Comparison of ENCODE assay signal across 14 cellular contexts in genomic region chr12:101743242-101743641, GRCh38. TPM values are rescaled to one million over a fixed set of nuclear protein-coding genes. Genes with fewer than 3 reads are reported as not detected.
DNase-seq lines count a peak whose midpoint lies in the region; ATAC-seq and TF ChIP-seq lines count a peak whose summit lies in the region.
"Had no signal": no experiment of that assay in that cellular context is flagged by ENCODE, and none has a peak within 500 bp of the region (broad histone marks: within the 10 kb centered on the region; RNA-seq: fewer than 3 reads in every experiment).

No MANE protein-coding gene starts in this region.

- peak overlapping the region; percentile 3 for H3K27ac Mint-ChIP-seq in T-helper 1 cell treated with Interleukin-12 subunit alpha and Interleukin-12 subunit beta and Interleukin-4 antibody, amounts not matched to agents 30 μg/mL and 1 μg/mL, for 36 hours
- H3K27ac Mint-ChIP-seq in activated naive CD8-positive, alpha-beta T cell treated with anti-CD3 and anti-CD28 coated beads for 36 hours = peak overlapping the region; percentile 51
- H3K27ac Mint-ChIP-seq in progenitor cell of endocrine pancreas = peak overlapping the region; percentile 25
- H3K27ac Mint-ChIP-seq: neural progenitor cell had no signal

- no peaks in the 10 kb centered on the region for H3K27me3 Mint-ChIP-seq in T-helper 1 cell treated with Interleukin-12 subunit alpha and Interleukin-12 subunit beta and Interleukin-4 antibody, amounts not matched to agents 30 μg/mL and 1 μg/mL, for 36 hours (ENCODE audit: low read depth)
- H3K27me3 Mint-ChIP-seq in activated naive CD8-positive, alpha-beta T cell treated with anti-CD3 and anti-CD28 coated beads for 36 hours = no peaks in the 10 kb centered on the region
- H3K27me3 Mint-ChIP-seq in progenitor cell of endocrine pancreas = no peaks in the 10 kb centered on the region

- H3K9me3 Mint-ChIP-seq in T-helper 1 cell treated with Interleukin-12 subunit alpha and Interleukin-12 subunit beta and Interleukin-4 antibody, amounts not matched to agents 30 μg/mL and 1 μg/mL, for 36 hours = no peaks in the 10 kb centered on the region
- H3K9me3 Mint-ChIP-seq in activated naive CD8-positive, alpha-beta T cell treated with anti-CD3 and anti-CD28 coated beads for 36 hours = no peaks in the 10 kb centered on the region
- H3K9me3 Mint-ChIP-seq in progenitor cell of endocrine pancreas (ENCODE audit: low read depth) = no peaks in the 10 kb centered on the region
- H3K9me3 Mint-ChIP-seq: neural progenitor cell had no signal

- peaks cover 14% of the 10 kb centered on the region for H3K4me1 Mint-ChIP-seq in T-helper 1 cell treated with Interleukin-12 subunit alpha and Interleukin-12 subunit beta and Interleukin-4 antibody, amounts not matched to agents 30 μg/mL and 1 μg/mL, for 36 hours (ENCODE audit: low read depth)
- H3K4me1 Mint-ChIP-seq in activated naive CD8-positive, alpha-beta T cell treated with anti-CD3 and anti-CD28 coated beads for 36 hours = peaks cover 3% of the 10 kb centered on the region
- H3K4me1 Mint-ChIP-seq in progenitor cell of endocrine pancreas (ENCODE audit: low read depth) = peaks cover 4% of the 10 kb centered on the region
- H3K4me1 Mint-ChIP-seq: neural progenitor cell had no signal

- no peak for TF ChIP-seq CTCF in progenitor cell of endocrine pancreas (IDR thresholded peaks at IDR 0.05; ENCODE audit: unreplicated experiment)

- H3K36me3 Mint-ChIP-seq in T-helper 1 cell treated with Interleukin-12 subunit alpha and Interleukin-12 subunit beta and Interleukin-4 antibody, amounts not matched to agents 30 μg/mL and 1 μg/mL, for 36 hours (ENCODE audit: low read depth) = peaks cover 20% of the 10 kb centered on the region
- peaks cover 11% of the 10 kb centered on the region for H3K36me3 Mint-ChIP-seq in activated naive CD8-positive, alpha-beta T cell treated with anti-CD3 and anti-CD28 coated beads for 36 hours
- H3K36me3 Mint-ChIP-seq in progenitor cell of endocrine pancreas (ENCODE audit: insufficient read depth) = peaks cover 16% of the 10 kb centered on the region

- no peak overlapping the region for H3K4me3 Mint-ChIP-seq in T-helper 1 cell treated with Interleukin-12 subunit alpha and Interleukin-12 subunit beta and Interleukin-4 antibody, amounts not matched to agents 30 μg/mL and 1 μg/mL, for 36 hours
- H3K4me3 Mint-ChIP-seq in activated naive CD8-positive, alpha-beta T cell treated with anti-CD3 and anti-CD28 coated beads for 36 hours = no peak overlapping the region
- H3K4me3 Mint-ChIP-seq in progenitor cell of endocrine pancreas (ENCODE audit: low read depth) = no peak overlapping the region
- H3K4me3 Mint-ChIP-seq: neural progenitor cell had no signal

- peak; percentile 2 for ATAC-seq in GM21529 (IDR thresholded peaks at IDR 0.05; ENCODE audit: unreplicated experiment)
- no peak for ATAC-seq in GM19397 (IDR thresholded peaks at IDR 0.05; ENCODE audit: unreplicated experiment)

- no peak for DNase-seq in T-helper 1 cell
- no peak for DNase-seq in activated naive CD8-positive, alpha-beta T cell treated with anti-CD3 and anti-CD28 coated beads for 36 hours
- no peak for DNase-seq in progenitor cell of endocrine pancreas (ENCODE audit: low spot score, unreplicated experiment)
- DNase-seq in SHP77 treated with DMSO at 0.1 percent for 48 hours (lab: John Stamatoyannopoulos, UW) = no peak
- DNase-seq in NCI-H128 (lab: John Stamatoyannopoulos, UW; ENCODE audit: unreplicated experiment) = no peak
- DNase-seq: activated CD4-positive, alpha-beta T cell treated with anti-CD3 and anti-CD28 coated beads, Interleukin-2, amount 50 U/mL, for 1 hour; activated effector memory CD4-positive, alpha-beta T cell treated with anti-CD3 and anti-CD28 coated beads, Interleukin-2, amount 50 U/mL, for 16 hours; heart right ventricle had no signal

RNA-seq across cellular contexts. Expression of gene SYCP3, which starts 4.0 kb away (rescaled TPM):
- total RNA-seq in activated naive CD8-positive, alpha-beta T cell treated with anti-CD3 and anti-CD28 coated beads for 36 hours = under 1 TPM; 0.21 to 0.22 TPM
- not detected in 2 replicates for total RNA-seq in progenitor cell of endocrine pancreas
- total RNA-seq: A172, thoracic aorta had no signal

RNA-seq across cellular contexts. Expression of gene CHPT1, which starts 45.8 kb away (rescaled TPM):
- 10 to 100 TPM; 21.5 to 22.8 TPM for total RNA-seq in activated naive CD8-positive, alpha-beta T cell treated with anti-CD3 and anti-CD28 coated beads for 36 hours
- total RNA-seq in progenitor cell of endocrine pancreas = 15.2 and 18.0 TPM in 2 replicates
